9 cellular contexts compared by ENCODE assay signal in genomic region chr18:48782381-48782841, GRCh38.
DNase-seq lines count a peak whose midpoint lies in the region; ATAC-seq and TF ChIP-seq lines count a peak whose summit lies in the region.
"Had no signal": no experiment of that assay in that cellular context is flagged by ENCODE, and none has a peak within 500 bp of the region (broad histone marks: within the 10 kb centered on the region; RNA-seq: fewer than 3 reads in every experiment).

No MANE protein-coding gene starts in this region.

- H3K36me3 ChIP-seq in BLaER1 treated with 17β-estradiol and CSF1 and Interleukin-3, amounts not matched to agents 10 nM and 100 nM = no peaks in the 10 kb centered on the region
- H3K36me3 ChIP-seq in brain microvascular endothelial cell (replicated peaks) (no peaks in the 10 kb centered on the region), left lung (no peaks in the 10 kb centered on the region), skeletal muscle satellite cell (ENCODE audit: insufficient read depth, low read length) (peaks cover 27% of the 10 kb centered on the region)
- H3K36me3 ChIP-seq: BE2C had no signal

- H3K9me3 ChIP-seq in BLaER1 treated with 17β-estradiol and CSF1 and Interleukin-3, amounts not matched to agents 10 nM and 100 nM (replicated peaks in 1 of 11) = no peaks in the 10 kb centered on the region
- H3K9me3 ChIP-seq in left lung (no peaks in the 10 kb centered on the region), skeletal muscle satellite cell (replicated peaks; ENCODE audit: low read length) (no peaks in the 10 kb centered on the region)
- H3K9me3 ChIP-seq: BE2C had no signal

- TF ChIP-seq POLR2A in GM18505 (IDR thresholded peaks at IDR 0.05; ENCODE audit: borderline replicate concordance, extremely low read depth, insufficient read depth, insufficient read length) = no peak

- peaks cover 0 to 95% (median 0%) of the 10 kb centered on the region in 11 experiments; a peak in 6 of 22 replicates for H4K20me1 ChIP-seq in BLaER1 treated with 17β-estradiol and CSF1 and Interleukin-3, amounts not matched to agents 10 nM and 100 nM

- peak overlapping the region; percentile 91 to 99 (median 96) for H3K4me2 ChIP-seq in BLaER1 treated with 17β-estradiol and CSF1 and Interleukin-3, amounts not matched to agents 10 nM and 100 nM
- H3K4me2 ChIP-seq in skeletal muscle satellite cell (ENCODE audit: low read length) = peak overlapping the region; percentile 76

- H3K27me3 ChIP-seq in BLaER1 treated with 17β-estradiol and CSF1 and Interleukin-3, amounts not matched to agents 10 nM and 100 nM = peaks cover 0 to 35% (median 0%) of the 10 kb centered on the region in 11 experiments; a peak in 5 of 22 replicates
- H3K27me3 ChIP-seq in brain microvascular endothelial cell (replicated peaks) (no peaks in the 10 kb centered on the region), left lung (no peaks in the 10 kb centered on the region), skeletal muscle satellite cell (ENCODE audit: control insufficient read depth, insufficient read depth, low read length) (no peaks in the 10 kb centered on the region)
- H3K27me3 ChIP-seq: BE2C had no signal

- in situ Hi-C loops in brain microvascular endothelial cell (cut with HindIII; ENCODE audit: low pct_ligation_motif_present, low sequenced_read_pairs) = no loop called here
- in situ Hi-C loops in GM13976 (cut with MboI; ENCODE audit: low sequenced_read_pairs, unreplicated experiment) = no loop called here

- intact Hi-C loops in left lung (cut with DNase I) = loop anchor here in 1 of 2 donors (10.0 kb wide), 1 partner anchor 162 kb away; no protein-coding TSS in a partner anchor

- peak overlapping the region in 9 of 11 experiments; percentile 48 to 73 (median 67); a peak in 17 of 22 replicates for H3K9ac ChIP-seq in BLaER1 treated with 17β-estradiol and CSF1 and Interleukin-3, amounts not matched to agents 10 nM and 100 nM
- peak overlapping the region; percentile 72 for H3K9ac ChIP-seq in skeletal muscle satellite cell (ENCODE audit: low read depth, low read length)

- peak overlapping the region in 9 of 11 experiments; percentile 60 to 80 (median 70); a peak in 18 of 22 replicates for H3K27ac ChIP-seq in BLaER1 treated with 17β-estradiol and CSF1 and Interleukin-3, amounts not matched to agents 10 nM and 100 nM
- H3K27ac ChIP-seq in brain microvascular endothelial cell (peak overlapping the region; percentile 76), left lung (peak overlapping the region; percentile 63 to 83)

- TF ChIP-seq CTCF in brain microvascular endothelial cell (IDR thresholded peaks at IDR 0.05; ENCODE audit: low read depth, low read length, missing control alignments) = no peak
- no peak for TF ChIP-seq CTCF in left lung (IDR thresholded peaks at IDR 0.05)
- no peak for TF ChIP-seq CTCF in GM13976 (IDR thresholded peaks at IDR 0.05; ENCODE audit: borderline replicate concordance, control extremely low read depth, extremely low read depth, insufficient read depth, missing control alignments)

- DNase-seq in brain microvascular endothelial cell = no peak
- no peak for DNase-seq in left lung
- no peak for DNase-seq in HuH-7.5 (ENCODE audit: low spot score)
- DNase-seq in GM13976 (ENCODE audit: low spot score) = no peak
- DNase-seq: BE2C had no signal

- peaks cover 98 to 100% (median 99%) of the 10 kb centered on the region in 10 experiments for H3K4me1 ChIP-seq in BLaER1 treated with 17β-estradiol and CSF1 and Interleukin-3, amounts not matched to agents 10 nM and 100 nM
- H3K4me1 ChIP-seq in left lung (peaks cover 27 to 74% of the 10 kb centered on the region in 2 donors), skeletal muscle satellite cell (ENCODE audit: control insufficient read depth, insufficient read depth, low read length) (peaks cover 35% of the 10 kb centered on the region)

- ATAC-seq in left lung (no peak), GM19455 (IDR thresholded peaks at IDR 0.05; ENCODE audit: unreplicated experiment) (no peak), GM18505 (IDR thresholded peaks at IDR 0.05; ENCODE audit: unreplicated experiment) (no peak)

- peak overlapping the region in 5 of 10 experiments; percentile 25 to 46 (median 34); a peak in 7 of 20 replicates for H3K4me3 ChIP-seq in BLaER1 treated with 17β-estradiol and CSF1 and Interleukin-3, amounts not matched to agents 10 nM and 100 nM
- no peak overlapping the region for H3K4me3 ChIP-seq in brain microvascular endothelial cell (ENCODE audit: low read depth, low read length)
- H3K4me3 ChIP-seq in left lung = no peak overlapping the region
- no peak overlapping the region for H3K4me3 ChIP-seq in skeletal muscle satellite cell (ENCODE audit: low read length)
